16 cellular contexts compared by ENCODE assay signal in genomic region chr3:175208316-175208715, GRCh38.
A peak's percentile ranks its signal among the peaks of the same experiment; 100 is the strongest.
DNase-seq lines count a peak whose midpoint lies in the region; ATAC-seq and TF ChIP-seq lines count a peak whose summit lies in the region.
"Had no signal": no experiment of that assay in that cellular context is flagged by ENCODE, and none has a peak within 500 bp of the region (broad histone marks: within the 10 kb centered on the region; RNA-seq: fewer than 3 reads in every experiment).

No MANE protein-coding gene starts in this region.

- 0 out of 2 replicates have a peak overlapping the region, but pooled peaks have one; percentile 47 for H3K27ac Mint-ChIP-seq in GM23338
- H3K27ac Mint-ChIP-seq: activated naive CD4-positive, alpha-beta T cell treated with anti-CD3 and anti-CD28 coated beads, Interleukin-2, amount 10 ng/mL, durations not matched to agents 7 days and 5 days; naive thymus-derived CD8-positive, alpha-beta T cell; stimulated activated memory B cell treated with anti-CD40 and anti-IgM and Interleukin-4, amounts not matched to agents 10 μg/mL and 1 μg/mL and 100 μg/mL, for 72 hours had no signal

- H3K4me2 ChIP-seq in GM23338: no peak overlapping the region

- intact Hi-C loops in prostate gland (cut with DNase I): no loop called here

- no peaks in the 10 kb centered on the region for H3K36me3 ChIP-seq in GM23338 (ENCODE audit: insufficient read depth)
- H3K36me3 ChIP-seq in prostate gland: no peaks in the 10 kb centered on the region

- DNase-seq in GM23338 (ENCODE audit: low spot score) (no peak), amniotic epithelial cell (ENCODE audit: low read depth) (peak; percentile 17), foreskin melanocyte (peak; percentile 76), prostate gland (ENCODE audit: low spot score) (peak; percentile 17), GM19238 (ENCODE audit: insufficient read length, low spot score) (no peak)
- DNase-seq in activated naive CD4-positive, alpha-beta T cell treated with anti-CD3 and anti-CD28 coated beads, Interleukin-2, amount 50 U/mL, for 16 hours: no peak
- no peak for DNase-seq in activated CD4-positive, CD25-positive, alpha-beta regulatory T cell treated with anti-CD3 and anti-CD28 coated beads, Interleukin-2, amount 50 U/mL, for 72 hours
- DNase-seq: activated CD4-positive, alpha-beta T cell treated with anti-CD3 and anti-CD28 coated beads for 1 hour; activated CD8-positive, alpha-beta memory T cell treated with anti-CD3 and anti-CD28 coated beads, Interleukin-2, amount 50 U/mL, for 48 hours; activated naive CD4-positive, alpha-beta T cell treated with anti-CD3 and anti-CD28 coated beads, Interleukin-2, amount 10 ng/mL, durations not matched to agents 7 days and 5 days; cerebellar nuclear complex; GF-D8; naive thymus-derived CD8-positive, alpha-beta T cell; NCI-H1105 had no signal

- ATAC-seq in GM23338 (no peak), GM21390 (IDR thresholded peaks at IDR 0.05; ENCODE audit: unreplicated experiment) (no peak)
- ATAC-seq: naive thymus-derived CD8-positive, alpha-beta T cell; stimulated activated memory B cell treated with anti-CD40 and anti-IgM and Interleukin-4, amounts not matched to agents 10 μg/mL and 1 μg/mL and 100 μg/mL, for 72 hours had no signal

- no peaks in the 10 kb centered on the region for H3K79me2 ChIP-seq in GM23338 (replicated peaks; ENCODE audit: insufficient read depth)

- 32% methylated on average over 5 of the region's 5 CpGs for WGBS in prostate gland

- peaks cover 12% of the 10 kb centered on the region; the same call in 2 of the 3 replicates for H3K4me1 Mint-ChIP-seq in GM23338
- H3K4me1 Mint-ChIP-seq: activated naive CD4-positive, alpha-beta T cell treated with anti-CD3 and anti-CD28 coated beads, Interleukin-2, amount 10 ng/mL, durations not matched to agents 7 days and 5 days; naive thymus-derived CD8-positive, alpha-beta T cell; stimulated activated memory B cell treated with anti-CD40 and anti-IgM and Interleukin-4, amounts not matched to agents 10 μg/mL and 1 μg/mL and 100 μg/mL, for 72 hours had no signal

- H3K36me3 Mint-ChIP-seq in GM23338 (ENCODE audit: low read depth): no peaks in the 10 kb centered on the region; the same call in 2 of the 3 replicates
- H3K36me3 Mint-ChIP-seq: activated naive CD4-positive, alpha-beta T cell treated with anti-CD3 and anti-CD28 coated beads, Interleukin-2, amount 10 ng/mL, durations not matched to agents 7 days and 5 days; naive thymus-derived CD8-positive, alpha-beta T cell; stimulated activated memory B cell treated with anti-CD40 and anti-IgM and Interleukin-4, amounts not matched to agents 10 μg/mL and 1 μg/mL and 100 μg/mL, for 72 hours had no signal

- H3K9me3 ChIP-seq in prostate gland: no peaks in the 10 kb centered on the region

- H3K9me2 ChIP-seq in GM23338 (ENCODE audit: insufficient read depth): no peaks in the 10 kb centered on the region

- H3K4me1 ChIP-seq in GM23338 (ENCODE audit: insufficient read depth) (no peaks in the 10 kb centered on the region), prostate gland (replicated peaks) (no peaks in the 10 kb centered on the region)

- H3K9me3 Mint-ChIP-seq in GM23338: no peaks in the 10 kb centered on the region

- no peaks in the 10 kb centered on the region for H3F3A ChIP-seq in GM23338 (replicated peaks; ENCODE audit: low read depth)

- H3K27me3 ChIP-seq in GM23338 (ENCODE audit: insufficient read depth) (no peaks in the 10 kb centered on the region), prostate gland (replicated peaks; ENCODE audit: insufficient read depth) (no peaks in the 10 kb centered on the region)

- H3K4me3 ChIP-seq in GM23338 (no peak overlapping the region), prostate gland (no peak overlapping the region)

- no peak for TF ChIP-seq POLR2A in prostate gland (IDR thresholded peaks at IDR 0.05)

- no peaks in the 10 kb centered on the region for H4K20me1 ChIP-seq in GM23338 (replicated peaks; ENCODE audit: insufficient read depth)

- no peaks in the 10 kb centered on the region for H3K27me3 Mint-ChIP-seq in GM23338 (ENCODE audit: insufficient read depth, low read depth, poor library complexity)
- H3K27me3 Mint-ChIP-seq: activated naive CD4-positive, alpha-beta T cell treated with anti-CD3 and anti-CD28 coated beads, Interleukin-2, amount 10 ng/mL, durations not matched to agents 7 days and 5 days; naive thymus-derived CD8-positive, alpha-beta T cell; stimulated activated memory B cell treated with anti-CD40 and anti-IgM and Interleukin-4, amounts not matched to agents 10 μg/mL and 1 μg/mL and 100 μg/mL, for 72 hours had no signal

- no peak for TF ChIP-seq CTCF in GM23338 (conservative IDR thresholded peaks at IDR 0.05; ENCODE audit: low read depth in 2 of 2)
- no peak for TF ChIP-seq CTCF in prostate gland (IDR thresholded peaks at IDR 0.05)

- H3K27ac ChIP-seq in GM23338 (ENCODE audit: low read depth): no peak overlapping the region
- peak overlapping the region in 1 of 2 donors; percentile 33 for H3K27ac ChIP-seq in prostate gland

- H2AFZ ChIP-seq in GM23338: peak overlapping the region; percentile 3; the same call in 1 of the 2 replicates

- no peak overlapping the region for H3K4me3 Mint-ChIP-seq in GM23338
- H3K4me3 Mint-ChIP-seq: activated naive CD4-positive, alpha-beta T cell treated with anti-CD3 and anti-CD28 coated beads, Interleukin-2, amount 10 ng/mL, durations not matched to agents 7 days and 5 days; naive thymus-derived CD8-positive, alpha-beta T cell; stimulated activated memory B cell treated with anti-CD40 and anti-IgM and Interleukin-4, amounts not matched to agents 10 μg/mL and 1 μg/mL and 100 μg/mL, for 72 hours had no signal

TF ChIP-seq in GM23338, 12 proteins besides CTCF, POLR2A, EP300 and RAD21 (continues in another document):
- TF ChIP-seq JUNB (IDR thresholded peaks at IDR 0.05; ENCODE audit: unreplicated experiment) (no peak), POLR2AphosphoS5 (IDR thresholded peaks at IDR 0.05; ENCODE audit: low read depth) (no peak), REST (IDR thresholded peaks at IDR 0.05; ENCODE audit: unreplicated experiment) (no peak), STAT1 (IDR thresholded peaks at IDR 0.05; ENCODE audit: unreplicated experiment) (no peak)

Comparison
In these comparisons a context has a peak if more than half of its experiments do, and no peak if none do; other contexts are left out.
1. DNase-seq: peak in amniotic epithelial cell (single experiment), foreskin melanocyte (single experiment) and prostate gland (single experiment); none in GM23338 (single experiment), activated naive CD4-positive, alpha-beta T cell treated with anti-CD3 and anti-CD28 coated beads, Interleukin-2, amount 50 U/mL, for 16 hours (single experiment), activated CD4-positive, CD25-positive, alpha-beta regulatory T cell treated with anti-CD3 and anti-CD28 coated beads, Interleukin-2, amount 50 U/mL, for 72 hours (single experiment) and GM19238 (single experiment).